ENCODE assay signal across 20 cellular contexts in genomic region chr10:132123606-132124005, GRCh38.
"Had no signal": no experiment of that assay in that cellular context is flagged by ENCODE, and none has a peak within 500 bp of the region (broad histone marks: within the 10 kb centered on the region; RNA-seq: fewer than 3 reads in every experiment).

No MANE protein-coding gene starts in this region.

- H3K27me3 ChIP-seq: neural progenitor cell, right atrium auricular region, tibial nerve, uterus had no signal

- H3K36me3 ChIP-seq: neural progenitor cell, neutrophil, right atrium auricular region, uterus had no signal

- H3K4me3 ChIP-seq: lung, neural progenitor cell, right atrium auricular region, skin epidermis, tibial nerve, uterus had no signal

- ATAC-seq: naive thymus-derived CD4-positive, alpha-beta T cell; sciatic nerve; stimulated activated naive CD8-positive, alpha-beta T cell treated with anti-CD3 and anti-CD28 coated beads, Interleukin-15, amount 100 ng/mL, for 72 hours had no signal

- DNase-seq: head of caudate nucleus; hippocampal formation; mesendoderm; naive thymus-derived CD4-positive, alpha-beta T cell; nephron progenitor cell; occipital lobe; stimulated activated CD4-positive, alpha-beta T cell treated with anti-CD3 and anti-CD28 coated beads, Interleukin-4, amount 100 ng/mL, for 24 hours; stimulated activated naive CD4-positive, alpha-beta T cell treated with Interleukin-2 at 50 U/mL for 16 hours; stimulated activated naive CD8-positive, alpha-beta T cell treated with anti-CD3 and anti-CD28 coated beads, Interleukin-15, amount 100 ng/mL, for 72 hours; substantia nigra; uterus had no signal

- H3K4me1 ChIP-seq: parathyroid adenoma, right atrium auricular region, tibial nerve, uterus had no signal

- H3K27ac ChIP-seq: neural progenitor cell, neutrophil, parathyroid adenoma, right atrium auricular region, skin epidermis, tibial nerve, uterus had no signal

- FAIRE-seq: keratinocyte had no signal

- H3K9me3 ChIP-seq: neutrophil, right atrium auricular region, uterus had no signal

- H3K9ac ChIP-seq: neural progenitor cell, parathyroid adenoma had no signal
